1 cellular context compared by ENCODE assay signal in the genomic region with DNA sequence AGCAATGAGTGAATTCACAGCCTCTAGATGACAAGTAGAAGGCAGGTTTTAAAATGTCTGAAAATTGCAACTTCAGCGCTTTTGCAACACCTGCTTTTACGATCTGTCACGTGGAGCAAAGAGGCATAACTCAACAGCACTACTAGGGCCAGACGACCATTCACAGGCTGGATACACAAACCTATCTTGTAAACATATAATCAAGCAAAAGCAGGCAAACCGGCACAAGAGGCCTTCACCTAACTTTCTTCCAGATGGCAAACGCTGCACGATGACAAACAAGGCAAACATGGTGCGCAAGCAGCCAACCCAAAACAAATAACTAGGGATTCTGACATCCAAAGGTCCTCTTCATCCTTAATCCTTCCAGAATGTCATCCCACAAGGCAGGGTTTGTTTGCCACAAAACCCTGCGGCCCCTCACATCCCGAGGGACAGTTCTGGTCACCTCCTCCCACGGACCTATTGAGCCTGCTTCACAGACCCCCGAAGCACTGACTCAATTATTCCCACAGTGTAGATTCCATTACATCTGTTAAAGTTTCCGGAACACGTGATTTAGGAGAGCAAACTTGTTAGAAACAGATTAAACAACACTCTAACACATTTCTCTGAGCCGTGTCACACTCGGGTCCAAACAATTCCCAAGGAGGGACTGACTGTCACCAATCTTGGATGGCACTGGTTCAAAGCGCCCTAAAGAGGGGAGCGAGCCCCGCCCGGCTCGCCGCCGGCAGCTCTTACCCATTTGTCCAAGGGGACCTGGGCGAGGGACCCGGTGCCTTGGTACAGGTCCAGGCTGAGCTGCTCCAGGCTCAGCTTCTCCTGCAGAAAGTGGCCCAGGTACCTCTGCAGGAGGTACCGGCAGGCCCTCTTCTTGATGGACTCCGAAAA.
TF ChIP-seq lines count a peak whose summit lies in the region.

No MANE protein-coding gene starts in this region.

TF ChIP-seq in GM12878, 131 proteins besides CTCF, POLR2A, EP300 and RAD21 (continued from another document and continues in another):
- no peak for TF ChIP-seq WRNIP1 (IDR thresholded peaks at IDR 0.05; ENCODE audit: borderline replicate concordance, low read depth, low read length)
- TF ChIP-seq, protein P1, sequence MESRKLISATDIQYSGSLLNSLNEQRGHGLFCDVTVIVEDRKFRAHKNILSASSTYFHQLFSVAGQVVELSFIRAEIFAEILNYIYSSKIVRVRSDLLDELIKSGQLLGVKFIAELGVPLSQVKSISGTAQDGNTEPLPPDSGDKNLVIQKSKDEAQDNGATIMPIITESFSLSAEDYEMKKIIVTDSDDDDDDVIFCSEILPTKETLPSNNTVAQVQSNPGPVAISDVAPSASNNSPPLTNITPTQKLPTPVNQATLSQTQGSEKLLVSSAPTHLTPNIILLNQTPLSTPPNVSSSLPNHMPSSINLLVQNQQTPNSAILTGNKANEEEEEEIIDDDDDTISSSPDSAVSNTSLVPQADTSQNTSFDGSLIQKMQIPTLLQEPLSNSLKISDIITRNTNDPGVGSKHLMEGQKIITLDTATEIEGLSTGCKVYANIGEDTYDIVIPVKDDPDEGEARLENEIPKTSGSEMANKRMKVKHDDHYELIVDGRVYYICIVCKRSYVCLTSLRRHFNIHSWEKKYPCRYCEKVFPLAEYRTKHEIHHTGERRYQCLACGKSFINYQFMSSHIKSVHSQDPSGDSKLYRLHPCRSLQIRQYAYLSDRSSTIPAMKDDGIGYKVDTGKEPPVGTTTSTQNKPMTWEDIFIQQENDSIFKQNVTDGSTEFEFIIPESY (IDR thresholded peaks at IDR 0.05): no peak
- TF ChIP-seq, protein P2, sequence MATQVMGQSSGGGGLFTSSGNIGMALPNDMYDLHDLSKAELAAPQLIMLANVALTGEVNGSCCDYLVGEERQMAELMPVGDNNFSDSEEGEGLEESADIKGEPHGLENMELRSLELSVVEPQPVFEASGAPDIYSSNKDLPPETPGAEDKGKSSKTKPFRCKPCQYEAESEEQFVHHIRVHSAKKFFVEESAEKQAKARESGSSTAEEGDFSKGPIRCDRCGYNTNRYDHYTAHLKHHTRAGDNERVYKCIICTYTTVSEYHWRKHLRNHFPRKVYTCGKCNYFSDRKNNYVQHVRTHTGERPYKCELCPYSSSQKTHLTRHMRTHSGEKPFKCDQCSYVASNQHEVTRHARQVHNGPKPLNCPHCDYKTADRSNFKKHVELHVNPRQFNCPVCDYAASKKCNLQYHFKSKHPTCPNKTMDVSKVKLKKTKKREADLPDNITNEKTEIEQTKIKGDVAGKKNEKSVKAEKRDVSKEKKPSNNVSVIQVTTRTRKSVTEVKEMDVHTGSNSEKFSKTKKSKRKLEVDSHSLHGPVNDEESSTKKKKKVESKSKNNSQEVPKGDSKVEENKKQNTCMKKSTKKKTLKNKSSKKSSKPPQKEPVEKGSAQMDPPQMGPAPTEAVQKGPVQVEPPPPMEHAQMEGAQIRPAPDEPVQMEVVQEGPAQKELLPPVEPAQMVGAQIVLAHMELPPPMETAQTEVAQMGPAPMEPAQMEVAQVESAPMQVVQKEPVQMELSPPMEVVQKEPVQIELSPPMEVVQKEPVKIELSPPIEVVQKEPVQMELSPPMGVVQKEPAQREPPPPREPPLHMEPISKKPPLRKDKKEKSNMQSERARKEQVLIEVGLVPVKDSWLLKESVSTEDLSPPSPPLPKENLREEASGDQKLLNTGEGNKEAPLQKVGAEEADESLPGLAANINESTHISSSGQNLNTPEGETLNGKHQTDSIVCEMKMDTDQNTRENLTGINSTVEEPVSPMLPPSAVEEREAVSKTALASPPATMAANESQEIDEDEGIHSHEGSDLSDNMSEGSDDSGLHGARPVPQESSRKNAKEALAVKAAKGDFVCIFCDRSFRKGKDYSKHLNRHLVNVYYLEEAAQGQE (IDR thresholded peaks at IDR 0.05; ENCODE audit: low read depth, low read length): no peak
- TF ChIP-seq SPI1 (IDR thresholded peaks at IDR 0.05; ENCODE audit: borderline replicate concordance, insufficient read depth, low read depth, low read length): no peak
- TF ChIP-seq TARDBP (IDR thresholded peaks at IDR 0.05; ENCODE audit: borderline replicate concordance): no peak
- peak; percentile 95 for TF ChIP-seq RAD51 (IDR thresholded peaks at IDR 0.05)
- TF ChIP-seq USF1 (IDR thresholded peaks at IDR 0.05; ENCODE audit: borderline replicate concordance, extremely low read length, insufficient read depth, low read depth, low read length): peak; percentile 86
- TF ChIP-seq CBX3 (IDR thresholded peaks at IDR 0.05; ENCODE audit: borderline replicate concordance, low read depth): no peak
- TF ChIP-seq NKRF (conservative IDR thresholded peaks at IDR 0.05): peak; percentile 42; the same call in 1 of the 2 replicates
- no peak for TF ChIP-seq ASH2L (IDR thresholded peaks at IDR 0.05; ENCODE audit: borderline replicate concordance, low read depth)
- TF ChIP-seq, protein P3, sequence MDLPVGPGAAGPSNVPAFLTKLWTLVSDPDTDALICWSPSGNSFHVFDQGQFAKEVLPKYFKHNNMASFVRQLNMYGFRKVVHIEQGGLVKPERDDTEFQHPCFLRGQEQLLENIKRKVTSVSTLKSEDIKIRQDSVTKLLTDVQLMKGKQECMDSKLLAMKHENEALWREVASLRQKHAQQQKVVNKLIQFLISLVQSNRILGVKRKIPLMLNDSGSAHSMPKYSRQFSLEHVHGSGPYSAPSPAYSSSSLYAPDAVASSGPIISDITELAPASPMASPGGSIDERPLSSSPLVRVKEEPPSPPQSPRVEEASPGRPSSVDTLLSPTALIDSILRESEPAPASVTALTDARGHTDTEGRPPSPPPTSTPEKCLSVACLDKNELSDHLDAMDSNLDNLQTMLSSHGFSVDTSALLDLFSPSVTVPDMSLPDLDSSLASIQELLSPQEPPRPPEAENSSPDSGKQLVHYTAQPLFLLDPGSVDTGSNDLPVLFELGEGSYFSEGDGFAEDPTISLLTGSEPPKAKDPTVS (IDR thresholded peaks at IDR 0.05; ENCODE audit: low read depth, low read length): no peak
- no peak for TF ChIP-seq MEF2B (IDR thresholded peaks at IDR 0.05; ENCODE audit: partially characterized antibody, poor library complexity, severe bottlenecking)
- TF ChIP-seq YBX1 (IDR thresholded peaks at IDR 0.05): no peak
- no peak for TF ChIP-seq POLR2AphosphoS2 (IDR thresholded peaks at IDR 0.05; ENCODE audit: low read depth, low read length)
- no peak for TF ChIP-seq MYB (IDR thresholded peaks at IDR 0.05; ENCODE audit: borderline replicate concordance, low read depth, low read length)
- TF ChIP-seq, protein P4, sequence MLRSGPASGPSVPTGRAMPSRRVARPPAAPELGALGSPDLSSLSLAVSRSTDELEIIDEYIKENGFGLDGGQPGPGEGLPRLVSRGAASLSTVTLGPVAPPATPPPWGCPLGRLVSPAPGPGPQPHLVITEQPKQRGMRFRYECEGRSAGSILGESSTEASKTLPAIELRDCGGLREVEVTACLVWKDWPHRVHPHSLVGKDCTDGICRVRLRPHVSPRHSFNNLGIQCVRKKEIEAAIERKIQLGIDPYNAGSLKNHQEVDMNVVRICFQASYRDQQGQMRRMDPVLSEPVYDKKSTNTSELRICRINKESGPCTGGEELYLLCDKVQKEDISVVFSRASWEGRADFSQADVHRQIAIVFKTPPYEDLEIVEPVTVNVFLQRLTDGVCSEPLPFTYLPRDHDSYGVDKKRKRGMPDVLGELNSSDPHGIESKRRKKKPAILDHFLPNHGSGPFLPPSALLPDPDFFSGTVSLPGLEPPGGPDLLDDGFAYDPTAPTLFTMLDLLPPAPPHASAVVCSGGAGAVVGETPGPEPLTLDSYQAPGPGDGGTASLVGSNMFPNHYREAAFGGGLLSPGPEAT (IDR thresholded peaks at IDR 0.05; ENCODE audit: low read depth): no peak
- TF ChIP-seq MTA2 (IDR thresholded peaks at IDR 0.05; ENCODE audit: low read depth): no peak
- TF ChIP-seq CREB1 (IDR thresholded peaks at IDR 0.05; ENCODE audit: low read depth): no peak
- no peak for TF ChIP-seq SRF (IDR thresholded peaks at IDR 0.05; ENCODE audit: low read depth in 2 of 2, low read length in 2 of 2)
- no peak for TF ChIP-seq SIX5 (IDR thresholded peaks at IDR 0.05; ENCODE audit: low read depth, low read length, severe bottlenecking)
- TF ChIP-seq SUPT20H (IDR thresholded peaks at IDR 0.05; ENCODE audit: borderline replicate concordance, control insufficient read depth, low read depth, low read length): no peak
- no peak for TF ChIP-seq HCFC1 (IDR thresholded peaks at IDR 0.05; ENCODE audit: low read length)
- TF ChIP-seq, protein P5, sequence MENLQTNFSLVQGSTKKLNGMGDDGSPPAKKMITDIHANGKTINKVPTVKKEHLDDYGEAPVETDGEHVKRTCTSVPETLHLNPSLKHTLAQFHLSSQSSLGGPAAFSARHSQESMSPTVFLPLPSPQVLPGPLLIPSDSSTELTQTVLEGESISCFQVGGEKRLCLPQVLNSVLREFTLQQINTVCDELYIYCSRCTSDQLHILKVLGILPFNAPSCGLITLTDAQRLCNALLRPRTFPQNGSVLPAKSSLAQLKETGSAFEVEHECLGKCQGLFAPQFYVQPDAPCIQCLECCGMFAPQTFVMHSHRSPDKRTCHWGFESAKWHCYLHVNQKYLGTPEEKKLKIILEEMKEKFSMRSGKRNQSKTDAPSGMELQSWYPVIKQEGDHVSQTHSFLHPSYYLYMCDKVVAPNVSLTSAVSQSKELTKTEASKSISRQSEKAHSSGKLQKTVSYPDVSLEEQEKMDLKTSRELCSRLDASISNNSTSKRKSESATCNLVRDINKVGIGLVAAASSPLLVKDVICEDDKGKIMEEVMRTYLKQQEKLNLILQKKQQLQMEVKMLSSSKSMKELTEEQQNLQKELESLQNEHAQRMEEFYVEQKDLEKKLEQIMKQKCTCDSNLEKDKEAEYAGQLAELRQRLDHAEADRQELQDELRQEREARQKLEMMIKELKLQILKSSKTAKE (IDR thresholded peaks at IDR 0.05; ENCODE audit: low read depth, poor library complexity, severe bottlenecking): no peak
- no peak for TF ChIP-seq IRF4 (IDR thresholded peaks at IDR 0.05; ENCODE audit: low read depth, low read length)
- TF ChIP-seq E4F1 (IDR thresholded peaks at IDR 0.05; ENCODE audit: borderline replicate concordance, partially characterized antibody): peak; percentile 97
- 0 out of 3 replicates have a peak, but pooled peaks have one; percentile 35 for TF ChIP-seq POU2F2 (IDR thresholded peaks at IDR 0.05; ENCODE audit: borderline replicate concordance, low read depth, low read length)
- TF ChIP-seq SP1 (IDR thresholded peaks at IDR 0.05; ENCODE audit: low read depth, low read length): no peak
- no peak for TF ChIP-seq JUNB (IDR thresholded peaks at IDR 0.05)
- TF ChIP-seq MYC (IDR thresholded peaks at IDR 0.05; ENCODE audit: insufficient read depth, insufficient read length, insufficient replicate concordance, low read length, severe bottlenecking): no peak
- TF ChIP-seq YY1 (IDR thresholded peaks at IDR 0.05; ENCODE audit: low read depth, low read length): peak; percentile 66; the same call in 1 of the 2 replicates
- TF ChIP-seq CBFB (IDR thresholded peaks at IDR 0.05; ENCODE audit: low read depth): no peak
- no peak for TF ChIP-seq ESRRA (IDR thresholded peaks at IDR 0.05; ENCODE audit: low read length)
- no peak for TF ChIP-seq TCF7 (IDR thresholded peaks at IDR 0.05; ENCODE audit: borderline replicate concordance)
- no peak for TF ChIP-seq CEBPB (IDR thresholded peaks at IDR 0.05; ENCODE audit: borderline replicate concordance in 1 of 2, low read depth in 2 of 2, low read length in 2 of 2)
- TF ChIP-seq, protein P6, sequence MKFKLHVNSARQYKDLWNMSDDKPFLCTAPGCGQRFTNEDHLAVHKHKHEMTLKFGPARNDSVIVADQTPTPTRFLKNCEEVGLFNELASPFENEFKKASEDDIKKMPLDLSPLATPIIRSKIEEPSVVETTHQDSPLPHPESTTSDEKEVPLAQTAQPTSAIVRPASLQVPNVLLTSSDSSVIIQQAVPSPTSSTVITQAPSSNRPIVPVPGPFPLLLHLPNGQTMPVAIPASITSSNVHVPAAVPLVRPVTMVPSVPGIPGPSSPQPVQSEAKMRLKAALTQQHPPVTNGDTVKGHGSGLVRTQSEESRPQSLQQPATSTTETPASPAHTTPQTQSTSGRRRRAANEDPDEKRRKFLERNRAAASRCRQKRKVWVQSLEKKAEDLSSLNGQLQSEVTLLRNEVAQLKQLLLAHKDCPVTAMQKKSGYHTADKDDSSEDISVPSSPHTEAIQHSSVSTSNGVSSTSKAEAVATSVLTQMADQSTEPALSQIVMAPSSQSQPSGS (IDR thresholded peaks at IDR 0.05; ENCODE audit: low read length): no peak
- no peak for TF ChIP-seq KAT2A (conservative IDR thresholded peaks at IDR 0.05; ENCODE audit: control insufficient read depth, low read depth, low read length)
